16 cellular contexts compared by ENCODE assay signal in the genomic region with DNA sequence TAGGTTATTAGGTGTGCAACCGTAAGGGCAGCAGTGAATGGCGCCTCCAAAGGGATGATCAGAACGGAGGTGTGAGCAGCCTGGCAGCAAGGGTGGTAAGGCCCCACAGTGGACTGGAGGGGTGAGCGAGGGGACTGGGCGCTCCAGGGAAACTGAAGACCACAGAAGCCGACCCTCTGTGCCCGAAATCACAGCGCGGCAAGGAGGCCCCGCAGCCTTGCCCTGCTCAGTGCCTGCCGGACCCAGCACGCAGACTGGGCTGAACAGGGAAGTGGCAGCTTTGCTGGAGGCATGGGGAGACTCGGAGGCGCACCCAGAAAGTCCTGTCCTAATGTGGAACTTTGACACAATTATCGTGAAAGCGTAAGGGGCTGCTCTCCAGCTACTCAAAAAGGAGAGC. TPM values are rescaled to one million over a fixed set of nuclear protein-coding genes. Genes with fewer than 3 reads are reported as not detected.
DNase-seq lines count a peak whose midpoint lies in the region; ATAC-seq, FAIRE-seq and TF ChIP-seq lines count a peak whose summit lies in the region.
"Had no signal": no experiment of that assay in that cellular context is flagged by ENCODE, and none has a peak within 500 bp of the region (broad histone marks: within the 10 kb centered on the region; RNA-seq: fewer than 3 reads in every experiment).

No MANE protein-coding gene starts in this region.

- H3K9me3 ChIP-seq in Caco-2 (no peaks in the 10 kb centered on the region), trophoblast cell (ENCODE audit: insufficient read depth, low read depth, low read length) (no peaks in the 10 kb centered on the region), kidney (ENCODE audit: control insufficient read depth in 1 of 2, low read length in 2 of 2) (no peaks in the 10 kb centered on the region)
- H3K9me3 ChIP-seq: A549, SJSA1 had no signal

- DNase-seq in Caco-2 (no peak), RWPE1 (ENCODE audit: low spot score) (no peak), endothelial cell (ENCODE audit: low spot score) (no peak), trophoblast cell (no peak), coronary artery (ENCODE audit: low spot score) (no peak), kidney (no peak)
- no peak for DNase-seq in stimulated activated naive CD8-positive, alpha-beta T cell treated with anti-CD3 and anti-CD28 coated beads, Interleukin-15, amount 100 ng/mL, for 72 hours
- DNase-seq: COR-L47, NCI-H1417 treated with DMSO at 0.1 percent for 48 hours, NCI-H1930, NCI-H526 treated with DMSO at 0.1 percent for 48 hours, OCI-M1 had no signal

- no peak overlapping the region for H3K4me3 Mint-ChIP-seq in Caco-2 (ENCODE audit: unreplicated experiment)
- H3K4me3 Mint-ChIP-seq in endothelial cell (ENCODE audit: unreplicated experiment): no peak overlapping the region
- no peak overlapping the region for H3K4me3 Mint-ChIP-seq in stimulated activated naive CD8-positive, alpha-beta T cell treated with anti-CD3 and anti-CD28 coated beads, Interleukin-15, amount 100 ng/mL, for 72 hours

- no peaks in the 10 kb centered on the region for H3K4me1 ChIP-seq in Caco-2
- H3K4me1 ChIP-seq in trophoblast cell (ENCODE audit: control insufficient read depth in 1 of 2, insufficient read depth in 2 of 2, low read length in 2 of 2): peaks cover 3 to 9% of the 10 kb centered on the region in 2 experiments
- no peaks in the 10 kb centered on the region for H3K4me1 ChIP-seq in kidney (ENCODE audit: control insufficient read depth in 1 of 2, insufficient read depth in 1 of 2, low read depth in 1 of 2, low read length in 2 of 2)
- H3K4me1 ChIP-seq: A549, SJSA1 had no signal

- H3K27ac Mint-ChIP-seq in Caco-2 (ENCODE audit: unreplicated experiment) (peak overlapping the region; percentile 56), endothelial cell (ENCODE audit: unreplicated experiment) (peak overlapping the region; percentile 91)
- no peak overlapping the region for H3K27ac Mint-ChIP-seq in stimulated activated naive CD8-positive, alpha-beta T cell treated with anti-CD3 and anti-CD28 coated beads, Interleukin-15, amount 100 ng/mL, for 72 hours

- H3K79me1 ChIP-seq in trophoblast cell (ENCODE audit: low read length): no peaks in the 10 kb centered on the region

- H3K36me3 Mint-ChIP-seq in Caco-2 (ENCODE audit: insufficient read depth, unreplicated experiment): peaks cover 78% of the 10 kb centered on the region
- H3K36me3 Mint-ChIP-seq in endothelial cell (ENCODE audit: low read depth, unreplicated experiment): peaks cover 27% of the 10 kb centered on the region

- H3K4me3 ChIP-seq in Caco-2 (ENCODE audit: low read depth, low read length) (no peak overlapping the region), trophoblast cell (ENCODE audit: low read depth, low read length) (no peak overlapping the region), coronary artery (no peak overlapping the region), kidney (ENCODE audit: low read length in 2 of 2) (no peak overlapping the region)
- H3K4me3 ChIP-seq: A549, SJSA1 had no signal

- H3K27me3 Mint-ChIP-seq in Caco-2 (ENCODE audit: insufficient read depth, unreplicated experiment): no peaks in the 10 kb centered on the region
- H3K27me3 Mint-ChIP-seq in endothelial cell (ENCODE audit: unreplicated experiment): peaks cover 5% of the 10 kb centered on the region
- H3K27me3 Mint-ChIP-seq in stimulated activated naive CD8-positive, alpha-beta T cell treated with anti-CD3 and anti-CD28 coated beads, Interleukin-15, amount 100 ng/mL, for 72 hours: no peaks in the 10 kb centered on the region

- H2AK5ac ChIP-seq in trophoblast cell (ENCODE audit: low read length): peak overlapping the region; percentile 20

- H3K14ac ChIP-seq in trophoblast cell (ENCODE audit: low read length): peak overlapping the region; percentile 22

- no peak overlapping the region for H4K91ac ChIP-seq in trophoblast cell (ENCODE audit: low read depth, low read length)

- no peak for ATAC-seq in GM21381 (IDR thresholded peaks at IDR 0.05; ENCODE audit: unreplicated experiment)
- no peak for ATAC-seq in stimulated activated naive CD8-positive, alpha-beta T cell treated with anti-CD3 and anti-CD28 coated beads, Interleukin-15, amount 100 ng/mL, for 72 hours
- ATAC-seq: A549, HCT116 had no signal

- peak overlapping the region; percentile 24; the same call in 1 of the 2 replicates for H3K27ac ChIP-seq in RWPE1
- H3K27ac ChIP-seq in trophoblast cell (ENCODE audit: low read depth, low read length): no peak overlapping the region
- no peak overlapping the region for H3K27ac ChIP-seq in coronary artery
- no peak overlapping the region for H3K27ac ChIP-seq in kidney (ENCODE audit: low read depth in 2 of 2, low read length in 2 of 2)
- H3K27ac ChIP-seq: A549, SJSA1 had no signal

- no TSS peak for BruUV-seq in Caco-2 (replicated peaks; lab: Mats Ljungman, UMichigan)

- no peaks in the 10 kb centered on the region for H3K79me2 ChIP-seq in trophoblast cell (ENCODE audit: control insufficient read depth, insufficient read depth, low read length, poor library complexity)

- no peak overlapping the region for H3K23ac ChIP-seq in trophoblast cell (ENCODE audit: low read length)

- no peak for FAIRE-seq in kidney (lab: Jason Lieb, UNC)
- FAIRE-seq: A549 had no signal

- no peaks in the 10 kb centered on the region for H3K9me3 Mint-ChIP-seq in Caco-2 (ENCODE audit: unreplicated experiment)
- H3K9me3 Mint-ChIP-seq in endothelial cell (ENCODE audit: unreplicated experiment): no peaks in the 10 kb centered on the region
- H3K9me3 Mint-ChIP-seq in stimulated activated naive CD8-positive, alpha-beta T cell treated with anti-CD3 and anti-CD28 coated beads, Interleukin-15, amount 100 ng/mL, for 72 hours: no peaks in the 10 kb centered on the region

- H2AFZ ChIP-seq in trophoblast cell (ENCODE audit: insufficient read depth, low read length, poor library complexity): no peak overlapping the region

- H2BK5ac ChIP-seq in trophoblast cell (ENCODE audit: low read depth, low read length, poor library complexity): no peak overlapping the region

- POLR2A ChIA-PET in Caco-2 (lab: Charles Lee) (no interaction called here), RWPE1 (lab: Yijun Ruan, JAX; ENCODE audit: low non-redundant PET) (no interaction called here)

- intact Hi-C loops in Caco-2 (cut with micrococcal nuclease; ENCODE audit: unreplicated experiment) (no loop called here), kidney (cut with DNase I) (no loop called here)

- H4K12ac ChIP-seq in trophoblast cell (ENCODE audit: low read depth, low read length): no peak overlapping the region

- WGBS in trophoblast cell (ENCODE audit: extremely low coverage, insufficient coverage, insufficient read length): no CpG with 5 or more reads among the region's 16 CpGs

- H3K4ac ChIP-seq in trophoblast cell (ENCODE audit: low read depth, low read length): no peak overlapping the region

- H3K27me3 ChIP-seq in Caco-2 (replicated peaks; ENCODE audit: control insufficient read depth, insufficient read depth, low read length) (no peaks in the 10 kb centered on the region), trophoblast cell (ENCODE audit: insufficient read depth, low read length) (no peaks in the 10 kb centered on the region)
- H3K27me3 ChIP-seq: SJSA1 had no signal

- no peaks in the 10 kb centered on the region for H3K4me1 Mint-ChIP-seq in Caco-2 (ENCODE audit: low read depth, unreplicated experiment)
- peaks cover 16% of the 10 kb centered on the region for H3K4me1 Mint-ChIP-seq in endothelial cell (ENCODE audit: unreplicated experiment)
- H3K4me1 Mint-ChIP-seq in stimulated activated naive CD8-positive, alpha-beta T cell treated with anti-CD3 and anti-CD28 coated beads, Interleukin-15, amount 100 ng/mL, for 72 hours: peaks cover 10% of the 10 kb centered on the region

- H3K18ac ChIP-seq in trophoblast cell (ENCODE audit: low read length): no peak overlapping the region

- CTCF ChIA-PET in Caco-2 (lab: Charles Lee): no interaction called here
- CTCF ChIA-PET in RWPE1 (lab: Yijun Ruan, JAX): no interaction called here

- H3K36me3 ChIP-seq in Caco-2 (ENCODE audit: control insufficient read depth, insufficient read depth, low read length) (peaks cover 5% of the 10 kb centered on the region), trophoblast cell (ENCODE audit: control insufficient read depth in 1 of 2, insufficient read depth in 2 of 2, low read length in 2 of 2) (peaks cover 16 to 22% of the 10 kb centered on the region in 2 experiments), kidney (ENCODE audit: control insufficient read depth in 1 of 2, insufficient read depth in 2 of 2, low read length in 2 of 2) (peaks cover 11 to 12% of the 10 kb centered on the region in 2 donors)

- no peak overlapping the region for H3K4me2 ChIP-seq in trophoblast cell (ENCODE audit: low read length)
- H3K4me2 ChIP-seq: A549 had no signal

- TF ChIP-seq CTCF in Caco-2 (IDR thresholded peaks at IDR 0.05; ENCODE audit: insufficient read depth in 1 of 2, low read depth in 1 of 2, low read length in 1 of 2, severe bottlenecking in 1 of 2, unreplicated experiment in 1 of 2) (no peak), RWPE1 (conservative IDR thresholded peaks at IDR 0.05; ENCODE audit: low read depth) (no peak), endothelial cell (IDR thresholded peaks at IDR 0.05; ENCODE audit: unreplicated experiment) (no peak), coronary artery (IDR thresholded peaks at IDR 0.05) (no peak), kidney (IDR thresholded peaks at IDR 0.05; ENCODE audit: borderline replicate concordance, extremely low read depth, insufficient read depth) (no peak)

- H4K8ac ChIP-seq in trophoblast cell (ENCODE audit: low read depth, low read length): no peak overlapping the region

- H3K9ac ChIP-seq in trophoblast cell (ENCODE audit: low read length): no peak overlapping the region
- H3K9ac ChIP-seq in kidney (ENCODE audit: low read length in 2 of 2): no peak overlapping the region

- H2BK120ac ChIP-seq in trophoblast cell (ENCODE audit: insufficient read depth, low read length, poor library complexity): no peak overlapping the region

- peak overlapping the region; percentile 35 for H2BK12ac ChIP-seq in trophoblast cell (ENCODE audit: low read length)

RNA-seq across cellular contexts. Expression of gene KLHDC4, which starts 38.4 kb away (rescaled TPM):
- total RNA-seq in Caco-2 (2022) (116 and 117 TPM in 2 replicates), endothelial cell (ENCODE audit: unreplicated experiment) (43.4 TPM), kidney (42.2 TPM)
- polyA plus RNA-seq in trophoblast cell (2013): 12.8 and 14.2 TPM in 2 replicates
- 25.0 TPM for polyA plus RNA-seq in kidney (ENCODE audit: insufficient read depth, low read depth, low replicate concordance)

Comparison
In these comparisons a context has a peak if more than half of its experiments do, and no peak if none do; other contexts are left out.
1. H3K27ac Mint-ChIP-seq: peak in Caco-2 (single experiment) and endothelial cell (single experiment); none in stimulated activated naive CD8-positive, alpha-beta T cell treated with anti-CD3 and anti-CD28 coated beads, Interleukin-15, amount 100 ng/mL, for 72 hours (0 of 2).